In the genomic region with DNA sequence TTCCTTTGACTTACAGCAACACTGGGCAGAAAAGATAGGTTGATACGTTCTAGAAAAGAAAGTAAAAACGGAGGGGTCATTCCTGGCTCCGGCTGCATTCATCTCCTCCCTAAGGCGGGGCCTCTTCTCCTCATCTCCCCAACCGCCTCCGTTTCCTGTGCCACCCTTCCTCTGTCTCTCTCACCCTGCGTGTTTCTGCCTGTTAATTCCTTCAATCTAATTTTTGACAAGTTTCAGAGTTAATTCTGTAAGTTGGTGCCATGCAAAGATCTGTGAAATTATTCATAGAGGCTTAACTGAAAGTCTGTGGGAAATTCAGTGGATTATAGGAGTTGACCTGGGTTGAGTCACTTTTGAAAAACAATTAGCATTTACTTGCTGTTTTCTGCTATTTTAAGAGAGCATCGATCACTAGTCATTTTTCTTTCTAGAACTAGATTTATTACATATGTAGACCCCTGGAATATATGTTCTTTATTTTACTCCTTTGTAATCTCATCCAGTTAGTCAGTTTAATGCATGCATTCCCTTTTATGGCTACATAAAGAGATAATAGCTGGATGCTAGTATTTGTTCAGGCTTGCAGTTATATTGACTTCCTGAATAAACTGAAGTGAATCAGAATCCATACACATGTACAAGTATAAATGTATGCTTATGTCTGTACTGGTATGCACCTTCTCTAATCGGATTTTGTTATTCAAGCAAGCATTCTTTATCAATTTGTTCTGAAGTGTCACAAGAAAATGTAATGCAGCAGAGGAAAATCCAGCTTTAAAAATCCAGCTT, we compare ENCODE assay signal across 24 cellular contexts.
DNase-seq lines count a peak whose midpoint lies in the region; ATAC-seq, FAIRE-seq and TF ChIP-seq lines count a peak whose summit lies in the region.
"Had no signal": no experiment of that assay in that cellular context is flagged by ENCODE, and none has a peak within 500 bp of the region (broad histone marks: within the 10 kb centered on the region; RNA-seq: fewer than 3 reads in every experiment).

No MANE protein-coding gene starts in this region.

- no peak for ATAC-seq in GM19023 (IDR thresholded peaks at IDR 0.05; ENCODE audit: unreplicated experiment)
- ATAC-seq: activated CD4-positive, CD25-positive, alpha-beta regulatory T cell treated with anti-CD3 and anti-CD28 coated beads, Interleukin-2, amount 50 U/mL, for 24 hours; activated T-cell treated with anti-CD3 and anti-CD28 coated beads, Interleukin-2, amount 50 U/mL, for 72 hours; psoas muscle had no signal

- FAIRE-seq in bronchial epithelial cell (lab: Jason Lieb, UNC), result no peak
- FAIRE-seq: RCC 7860 had no signal

- H3K27me3 ChIP-seq in bronchial epithelial cell (ENCODE audit: control insufficient read depth, insufficient read depth, low read length) (no peaks in the 10 kb centered on the region), neuron (ENCODE audit: insufficient read depth, low read length) (no peaks in the 10 kb centered on the region)
- H3K27me3 ChIP-seq: BE2C, neutrophil, tibial artery had no signal

- no peak for TF ChIP-seq CTCF in bronchial epithelial cell (IDR thresholded peaks at IDR 0.05; ENCODE audit: insufficient read depth, low read length, severe bottlenecking)

- H3K4me3 ChIP-seq in bronchial epithelial cell (ENCODE audit: low read depth, low read length), result no peak overlapping the region
- H3K4me3 ChIP-seq in neuron (ENCODE audit: low read length), result no peak overlapping the region
- H3K4me3 ChIP-seq: left ventricle myocardium inferior, psoas muscle, skin epidermis, tibial artery had no signal

- H3K36me3 ChIP-seq in bronchial epithelial cell (ENCODE audit: control insufficient read depth, insufficient read depth, low read length) (no peaks in the 10 kb centered on the region), neuron (ENCODE audit: insufficient read depth, low read length) (no peaks in the 10 kb centered on the region)
- H3K36me3 ChIP-seq: BE2C, left ventricle myocardium inferior, neutrophil, tibial artery had no signal

- in situ Hi-C loops in ACHN (cut with HindIII; ENCODE audit: low pct_ligation_motif_present, low pct_unique_long_range_greater_than_20kb, low sequenced_read_pairs), result no loop called here

- DNase-seq in HT1080 (ENCODE audit: low read depth) (peak; percentile 36), OCI-M1 (lab: John Stamatoyannopoulos, UW) (peak; percentile 24), bronchial epithelial cell (ENCODE audit: low read depth) (peak; percentile 86), ACHN (no peak), kidney glomerular epithelial cell (lab: John Stamatoyannopoulos, UW) (no peak)
- DNase-seq: activated naive CD4-positive, alpha-beta T cell treated with anti-CD3 and anti-CD28 coated beads, Interleukin-2, amount 50 U/mL, for 16 hours; activated T-cell treated with anti-CD3 and anti-CD28 coated beads, Interleukin-2, amount 50 U/mL, for 72 hours; BE2C; COR-L47; effector memory CD4-positive, alpha-beta T cell; H7; left ventricle myocardium inferior; NCI-H1436; NCI-H226; psoas muscle; SK-N-SH; stimulated activated naive CD4-positive, alpha-beta T cell treated with Interleukin-2 at 50 U/mL for 16 hours; tibial artery had no signal

- H3K4me1 ChIP-seq in neuron (ENCODE audit: insufficient read depth, low read length), result peaks cover 20% of the 10 kb centered on the region
- H3K4me1 ChIP-seq: BE2C, left ventricle myocardium inferior, psoas muscle had no signal

- peak overlapping the region; percentile 43 for H2AFZ ChIP-seq in neuron (ENCODE audit: low read depth, low read length)

- no peaks in the 10 kb centered on the region for H3K9me3 ChIP-seq in neuron (ENCODE audit: low read length)
- H3K9me3 ChIP-seq: BE2C, left ventricle myocardium inferior, neutrophil, psoas muscle, SK-N-SH, tibial artery had no signal

Comparison
In these comparisons a context has a peak if more than half of its experiments do, and no peak if none do; other contexts are left out.
1. DNase-seq: peak in HT1080 (single experiment), OCI-M1 (single experiment) and bronchial epithelial cell (single experiment); none in ACHN (single experiment) and kidney glomerular epithelial cell (single experiment).